In the genomic region with DNA sequence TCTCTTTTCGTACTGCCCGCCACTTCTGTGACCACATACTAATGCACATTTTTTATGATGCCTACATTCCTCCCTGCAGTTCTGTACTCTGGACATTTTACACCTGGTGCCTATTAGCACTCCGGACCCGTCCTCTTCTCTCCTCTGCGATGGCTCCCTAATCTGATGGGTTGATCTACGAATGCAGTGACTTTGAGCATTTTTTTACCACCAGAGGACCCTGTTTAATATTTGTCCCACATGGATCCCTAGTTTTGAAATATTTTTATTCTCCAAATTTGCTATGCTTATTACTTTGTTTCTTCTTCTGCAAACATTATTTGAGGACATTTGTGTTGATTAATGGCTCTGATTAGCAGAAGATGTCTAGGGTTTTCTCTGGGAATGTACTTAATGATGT, we compare ENCODE assay signal across 1 cellular context.
TF ChIP-seq lines count a peak whose summit lies in the region.

No MANE protein-coding gene starts in this region.

TF ChIP-seq in H1, 55 proteins besides CTCF, POLR2A, EP300 and RAD21:
- TF ChIP-seq KDM5A (IDR thresholded peaks at IDR 0.05; ENCODE audit: low read length), result no peak
- no peak for TF ChIP-seq CBX8 (IDR thresholded peaks at IDR 0.05; ENCODE audit: borderline replicate concordance, low read depth, low read length)
- no peak for TF ChIP-seq BCL11A (IDR thresholded peaks at IDR 0.05; ENCODE audit: low read depth in 2 of 2, low read length in 2 of 2)
- TF ChIP-seq USF2 (IDR thresholded peaks at IDR 0.05; ENCODE audit: low read length), result no peak
- no peak for TF ChIP-seq E2F6 (IDR thresholded peaks at IDR 0.05)
- TF ChIP-seq NRF1 (IDR thresholded peaks at IDR 0.05; ENCODE audit: low read depth, low read length), result no peak
- TF ChIP-seq SIN3A (conservative IDR thresholded peaks at IDR 0.05 in 1 of 2, IDR thresholded peaks at IDR 0.05 in 1 of 2; ENCODE audit: low read depth in 1 of 2, low read length in 2 of 2), result no peak
- TF ChIP-seq EGR1 (IDR thresholded peaks at IDR 0.05; ENCODE audit: borderline replicate concordance, low read depth, low read length), result no peak
- TF ChIP-seq POLR2AphosphoS5 (IDR thresholded peaks at IDR 0.05; ENCODE audit: low read depth, low read length), result no peak
- TF ChIP-seq BRCA1 (IDR thresholded peaks at IDR 0.05; ENCODE audit: low read depth, low read length), result no peak
- TF ChIP-seq SUZ12 (IDR thresholded peaks at IDR 0.05; ENCODE audit: low read length), result no peak
- TF ChIP-seq SP1 (IDR thresholded peaks at IDR 0.05; ENCODE audit: low read depth, low read length), result no peak
- TF ChIP-seq ATF3 (IDR thresholded peaks at IDR 0.05; ENCODE audit: insufficient read depth, low read depth, low read length), result no peak
- TF ChIP-seq CEBPB (IDR thresholded peaks at IDR 0.05; ENCODE audit: low read depth, low read length), result no peak
- TF ChIP-seq SIX5 (IDR thresholded peaks at IDR 0.05; ENCODE audit: low read depth, low read length), result no peak
- TF ChIP-seq ATF2 (IDR thresholded peaks at IDR 0.05; ENCODE audit: low read length), result no peak
- no peak for TF ChIP-seq CHD1 (IDR thresholded peaks at IDR 0.05; ENCODE audit: low read depth, low read length)
- TF ChIP-seq TAF7 (optimal IDR thresholded peaks at IDR 0.05; ENCODE audit: borderline replicate concordance, low read depth, low read length), result no peak
- TF ChIP-seq YY1 (IDR thresholded peaks at IDR 0.05; ENCODE audit: low read depth, low read length), result no peak
- TF ChIP-seq CREB1 (IDR thresholded peaks at IDR 0.05), result no peak
